19 cellular contexts compared by ENCODE assay signal in the genomic region with DNA sequence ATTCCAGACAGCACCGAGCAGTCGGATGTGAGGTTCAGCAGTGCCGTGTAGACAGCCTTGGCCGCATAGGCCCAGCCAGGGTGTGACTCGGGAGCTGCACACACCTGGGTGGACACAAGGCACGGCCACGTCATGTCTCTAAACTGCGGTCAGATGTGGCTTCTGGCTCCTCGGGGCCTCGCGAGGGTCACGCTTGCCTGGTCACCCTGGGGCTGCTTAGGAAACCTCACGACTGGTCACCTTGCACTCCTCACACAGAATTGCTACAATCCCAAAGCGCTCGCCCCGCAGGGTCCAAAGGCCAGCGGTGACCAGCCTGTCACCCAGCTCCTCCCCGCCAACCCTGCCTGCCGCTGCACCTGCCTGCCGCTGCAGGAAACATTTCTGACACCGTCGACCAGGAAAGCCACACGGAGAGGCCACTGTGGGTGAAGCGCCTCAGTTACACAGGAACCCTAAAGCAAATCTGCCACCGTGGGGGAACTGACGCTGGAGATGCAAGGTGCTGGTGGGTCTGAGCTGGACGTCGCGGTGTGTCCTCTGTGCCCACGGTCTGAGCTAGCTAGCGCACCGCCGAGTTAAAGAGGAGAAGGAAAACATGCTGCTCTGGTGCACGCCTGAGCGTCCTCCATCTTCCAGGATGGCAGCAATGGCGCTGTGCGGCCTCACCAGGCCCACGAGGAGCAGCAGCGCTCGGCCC.
"Had no signal": no experiment of that assay in that cellular context is flagged by ENCODE, and none has a peak within 500 bp of the region (broad histone marks: within the 10 kb centered on the region; RNA-seq: fewer than 3 reads in every experiment).

No MANE protein-coding gene starts in this region.

- H3K4me3 Mint-ChIP-seq: activated CD4-positive, alpha-beta memory T cell treated with anti-CD3 and anti-CD28 coated beads for 36 hours; activated naive CD8-positive, alpha-beta T cell; memory B cell had no signal

- H3K27ac ChIP-seq: esophagus squamous epithelium, parathyroid adenoma, transverse colon, WERI-Rb-1 had no signal

- H3K27me3 Mint-ChIP-seq: activated CD4-positive, alpha-beta memory T cell treated with anti-CD3 and anti-CD28 coated beads for 36 hours; activated naive CD8-positive, alpha-beta T cell had no signal

- ATAC-seq: left ventricle myocardium superior; stimulated activated naive CD8-positive, alpha-beta T cell treated with anti-CD3 and anti-CD28 coated beads, Interleukin-15, Interleukin-2, amounts not matched to agents 100 U/mL and 50 U/mL, for 24 hours had no signal

- DNase-seq: activated CD4-positive, alpha-beta memory T cell treated with anti-CD3 and anti-CD28 coated beads for 36 hours; activated T-cell treated with anti-CD3 and anti-CD28 coated beads for 4 hours; dermis blood vessel endothelial cell; effector memory CD4-positive, alpha-beta T cell; esophagus squamous epithelium; glutamatergic neuron; hypothalamus; islet precursor cell; left ventricle myocardium superior; retina; stimulated activated CD4-positive, alpha-beta T cell treated with anti-CD3 and anti-CD28 coated beads, Interleukin-12 subunit alpha, Interleukin-12 subunit beta, amount 100 ng/mL, for 4 hours; stimulated activated CD4-positive, alpha-beta T cell treated with anti-CD3 and anti-CD28 coated beads, Interleukin-2, amount 100 ng/mL, for 24 hours; stimulated activated naive CD8-positive, alpha-beta T cell treated with anti-CD3 and anti-CD28 coated beads, Interleukin-15, Interleukin-2, amounts not matched to agents 100 U/mL and 50 U/mL, for 24 hours; SW 1271; transverse colon; WERI-Rb-1 had no signal

- H3K9me3 Mint-ChIP-seq: activated CD4-positive, alpha-beta memory T cell treated with anti-CD3 and anti-CD28 coated beads for 36 hours had no signal

- H2AFZ ChIP-seq: parathyroid adenoma had no signal

- H3K4me3 ChIP-seq: esophagus squamous epithelium, transverse colon had no signal

- H3K9me3 ChIP-seq: esophagus squamous epithelium, transverse colon had no signal

- H3K36me3 ChIP-seq: transverse colon had no signal

- H3K27me3 ChIP-seq: esophagus squamous epithelium, transverse colon had no signal

- H3K27ac Mint-ChIP-seq: activated CD4-positive, alpha-beta memory T cell treated with anti-CD3 and anti-CD28 coated beads for 36 hours; activated naive CD8-positive, alpha-beta T cell; memory B cell had no signal
